Comparison of ENCODE assay signal across 1 cellular context in genomic region chr15:74050835-74051234, GRCh38.
TF ChIP-seq lines count a peak whose summit lies in the region.

No MANE protein-coding gene starts in this region.

TF ChIP-seq in HEK293, 187 proteins besides CTCF, POLR2A, EP300 and RAD21 (continued from another document):
- TF ChIP-seq REST (tag by site-specific recombination; IDR thresholded peaks at IDR 0.05): no peak
- TF ChIP-seq ZNF394 (tag by site-specific recombination; IDR thresholded peaks at IDR 0.05; ENCODE audit: borderline replicate concordance): no peak
- no peak for TF ChIP-seq ZNF16 (tag by site-specific recombination; IDR thresholded peaks at IDR 0.05; ENCODE audit: low read depth)
- TF ChIP-seq ZNF341 (tag by site-specific recombination; IDR thresholded peaks at IDR 0.05; ENCODE audit: low read depth): no peak
- TF ChIP-seq ZNF148 (tag by site-specific recombination; IDR thresholded peaks at IDR 0.05; ENCODE audit: borderline replicate concordance): no peak
- TF ChIP-seq ZFHX2 (tag by site-specific recombination; conservative IDR thresholded peaks at IDR 0.05): peak; percentile 76
- no peak for TF ChIP-seq ZNF404 (tag by site-specific recombination; IDR thresholded peaks at IDR 0.05)
- TF ChIP-seq ZNF571 (tag by site-specific recombination; IDR thresholded peaks at IDR 0.05): no peak
- TF ChIP-seq, protein P1, sequence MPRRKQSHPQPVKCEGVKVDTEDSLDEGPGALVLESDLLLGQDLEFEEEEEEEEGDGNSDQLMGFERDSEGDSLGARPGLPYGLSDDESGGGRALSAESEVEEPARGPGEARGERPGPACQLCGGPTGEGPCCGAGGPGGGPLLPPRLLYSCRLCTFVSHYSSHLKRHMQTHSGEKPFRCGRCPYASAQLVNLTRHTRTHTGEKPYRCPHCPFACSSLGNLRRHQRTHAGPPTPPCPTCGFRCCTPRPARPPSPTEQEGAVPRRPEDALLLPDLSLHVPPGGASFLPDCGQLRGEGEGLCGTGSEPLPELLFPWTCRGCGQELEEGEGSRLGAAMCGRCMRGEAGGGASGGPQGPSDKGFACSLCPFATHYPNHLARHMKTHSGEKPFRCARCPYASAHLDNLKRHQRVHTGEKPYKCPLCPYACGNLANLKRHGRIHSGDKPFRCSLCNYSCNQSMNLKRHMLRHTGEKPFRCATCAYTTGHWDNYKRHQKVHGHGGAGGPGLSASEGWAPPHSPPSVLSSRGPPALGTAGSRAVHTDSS (tag by site-specific recombination; IDR thresholded peaks at IDR 0.05): no peak
